11 cellular contexts compared by ENCODE assay signal in genomic region chr13:46615888-46616531, GRCh38.
A peak's percentile ranks its signal among the peaks of the same experiment; 100 is the strongest.
DNase-seq lines count a peak whose midpoint lies in the region; ATAC-seq and TF ChIP-seq lines count a peak whose summit lies in the region.
"Had no signal": no experiment of that assay in that cellular context is flagged by ENCODE, and none has a peak within 500 bp of the region (broad histone marks: within the 10 kb centered on the region; RNA-seq: fewer than 3 reads in every experiment).

No MANE protein-coding gene starts in this region.

- H3K27me3 Mint-ChIP-seq in chondrocyte (ENCODE audit: low read depth): no peaks in the 10 kb centered on the region
- H3K27me3 Mint-ChIP-seq in activated CD8-positive, alpha-beta memory T cell treated with anti-CD3 and anti-CD28 coated beads, Interleukin-2, amount 10 ng/mL, durations not matched to agents 7 days and 5 days: no peaks in the 10 kb centered on the region
- H3K27me3 Mint-ChIP-seq: activated CD4-positive, alpha-beta memory T cell treated with anti-CD3 and anti-CD28 coated beads, Interleukin-2, amount 10 ng/mL, durations not matched to agents 7 days and 5 days; central memory CD8-positive, alpha-beta T cell had no signal

- H3K4me2 ChIP-seq in GM23248 (ENCODE audit: unreplicated experiment): peak overlapping the region; percentile 99

- DNase-seq in GM23248 (peak; percentile 45), chondrocyte (ENCODE audit: low spot score) (no peak), right lobe of liver (no peak)
- no peak for DNase-seq in activated CD8-positive, alpha-beta memory T cell treated with anti-CD3 and anti-CD28 coated beads, Interleukin-2, amount 10 ng/mL, durations not matched to agents 7 days and 5 days
- DNase-seq: activated CD4-positive, alpha-beta memory T cell treated with anti-CD3 and anti-CD28 coated beads, Interleukin-2, amount 10 ng/mL, durations not matched to agents 7 days and 5 days; RPMI8226 had no signal

- H3K27me3 ChIP-seq in GM23248 (replicated peaks; ENCODE audit: insufficient read depth) (no peaks in the 10 kb centered on the region), right lobe of liver (no peaks in the 10 kb centered on the region), stomach smooth muscle (ENCODE audit: control insufficient read depth in 1 of 2, insufficient read depth in 2 of 2, low read length in 2 of 2) (no peaks in the 10 kb centered on the region)

- H3K79me2 ChIP-seq in GM23248 (ENCODE audit: insufficient read depth): peaks cover 90% of the 10 kb centered on the region

- H3K27ac Mint-ChIP-seq in chondrocyte (ENCODE audit: unreplicated experiment): peak overlapping the region; percentile 37
- H3K27ac Mint-ChIP-seq in activated CD8-positive, alpha-beta memory T cell treated with anti-CD3 and anti-CD28 coated beads, Interleukin-2, amount 10 ng/mL, durations not matched to agents 7 days and 5 days: no peak overlapping the region
- H3K27ac Mint-ChIP-seq: activated CD4-positive, alpha-beta memory T cell treated with anti-CD3 and anti-CD28 coated beads, Interleukin-2, amount 10 ng/mL, durations not matched to agents 7 days and 5 days had no signal

- ATAC-seq in right lobe of liver (peak; percentile 49 to 68 (median 58)), HG03280 (IDR thresholded peaks at IDR 0.05; ENCODE audit: unreplicated experiment) (no peak), GM19035 (IDR thresholded peaks at IDR 0.05; ENCODE audit: unreplicated experiment) (no peak), HG02798 (IDR thresholded peaks at IDR 0.05; ENCODE audit: poor library complexity, unreplicated experiment) (no peak)
- no peak for ATAC-seq in activated CD8-positive, alpha-beta memory T cell treated with anti-CD3 and anti-CD28 coated beads, Interleukin-2, amount 10 ng/mL, durations not matched to agents 7 days and 5 days

- 35 to 36% methylated on average over 8 of the region's 8 CpGs for WGBS in GM23248 (ENCODE audit: low coverage in 1 of 2, low lambda C conversion rate in 2 of 2, missing lambda C conversion rate in 2 of 2), 2 experiments
- 35% methylated on average over 8 of the region's 8 CpGs for WGBS in right lobe of liver (ENCODE audit: insufficient coverage, low coverage, low lambda C conversion rate, missing lambda C conversion rate)

- intact Hi-C loops in right lobe of liver (cut with DNase I): no loop called here

- no peak for TF ChIP-seq CTCF in chondrocyte (IDR thresholded peaks at IDR 0.05)
- TF ChIP-seq CTCF in right lobe of liver (IDR thresholded peaks at IDR 0.05): no peak

- in situ Hi-C loops in GM23248 (cut with MboI): no loop called here

- H3K9ac ChIP-seq in GM23248 (peak overlapping the region; percentile 71), stomach smooth muscle (ENCODE audit: low read length in 2 of 2) (peak overlapping the region; percentile 49 to 63)

- no peaks in the 10 kb centered on the region for H3K36me3 Mint-ChIP-seq in chondrocyte (ENCODE audit: low read depth)
- no peaks in the 10 kb centered on the region for H3K36me3 Mint-ChIP-seq in activated CD8-positive, alpha-beta memory T cell treated with anti-CD3 and anti-CD28 coated beads, Interleukin-2, amount 10 ng/mL, durations not matched to agents 7 days and 5 days

- no peaks in the 10 kb centered on the region for H3F3A ChIP-seq in GM23248 (ENCODE audit: insufficient read depth)

- peaks cover 51% of the 10 kb centered on the region for H3K4me1 Mint-ChIP-seq in chondrocyte (ENCODE audit: low read depth)
- H3K4me1 Mint-ChIP-seq in activated CD8-positive, alpha-beta memory T cell treated with anti-CD3 and anti-CD28 coated beads, Interleukin-2, amount 10 ng/mL, durations not matched to agents 7 days and 5 days: peaks cover 14% of the 10 kb centered on the region

- H3K9me3 Mint-ChIP-seq in chondrocyte (ENCODE audit: low read depth): no peaks in the 10 kb centered on the region
- no peaks in the 10 kb centered on the region for H3K9me3 Mint-ChIP-seq in activated CD8-positive, alpha-beta memory T cell treated with anti-CD3 and anti-CD28 coated beads, Interleukin-2, amount 10 ng/mL, durations not matched to agents 7 days and 5 days (ENCODE audit: low read depth)
- H3K9me3 Mint-ChIP-seq: activated CD4-positive, alpha-beta memory T cell treated with anti-CD3 and anti-CD28 coated beads, Interleukin-2, amount 10 ng/mL, durations not matched to agents 7 days and 5 days; central memory CD8-positive, alpha-beta T cell had no signal

- CTCF ChIA-PET in activated CD8-positive, alpha-beta memory T cell treated with anti-CD3 and anti-CD28 coated beads, Interleukin-2, amount 10 ng/mL, durations not matched to agents 7 days and 5 days (lab: Charles Lee): no interaction called here

- H4K20me1 ChIP-seq in GM23248 (ENCODE audit: insufficient read depth): no peaks in the 10 kb centered on the region; the same call in 1 of the 2 replicates

- no peaks in the 10 kb centered on the region for H3K9me2 ChIP-seq in GM23248 (ENCODE audit: insufficient read depth)

- H3K36me3 ChIP-seq in GM23248 (ENCODE audit: low read depth) (no peaks in the 10 kb centered on the region), right lobe of liver (no peaks in the 10 kb centered on the region), stomach smooth muscle (ENCODE audit: control insufficient read depth in 2 of 2, insufficient read depth in 2 of 2, low read length in 2 of 2) (no peaks in the 10 kb centered on the region)

- H3K9me3 ChIP-seq in GM23248 (ENCODE audit: low read depth) (no peaks in the 10 kb centered on the region), right lobe of liver (no peaks in the 10 kb centered on the region), stomach smooth muscle (ENCODE audit: control insufficient read depth in 2 of 2, low read length in 2 of 2) (no peaks in the 10 kb centered on the region)

- TF ChIP-seq POLR2A in right lobe of liver (IDR thresholded peaks at IDR 0.05): no peak

- H3K4me1 ChIP-seq in GM23248 (ENCODE audit: insufficient read depth) (0 out of 2 replicates have a peak, but pooled peaks cover 12% of the 10 kb centered on the region), right lobe of liver (peaks cover 0 to 22% (median 0%) of the 10 kb centered on the region in 4 donors), stomach smooth muscle (ENCODE audit: control insufficient read depth, insufficient read depth, low read length) (peaks cover 35% of the 10 kb centered on the region)

- peak overlapping the region; percentile 75 for H2AFZ ChIP-seq in GM23248

- H3K27ac ChIP-seq in GM23248 (peak overlapping the region; percentile 58), right lobe of liver (peak overlapping the region; percentile 19 to 64 (median 36)), stomach smooth muscle (ENCODE audit: low read length) (peak overlapping the region; percentile 82)

- no peak overlapping the region for H3K4me3 Mint-ChIP-seq in chondrocyte (ENCODE audit: unreplicated experiment)
- H3K4me3 Mint-ChIP-seq in activated CD8-positive, alpha-beta memory T cell treated with anti-CD3 and anti-CD28 coated beads, Interleukin-2, amount 10 ng/mL, durations not matched to agents 7 days and 5 days: no peak overlapping the region
- H3K4me3 Mint-ChIP-seq: activated CD4-positive, alpha-beta memory T cell treated with anti-CD3 and anti-CD28 coated beads, Interleukin-2, amount 10 ng/mL, durations not matched to agents 7 days and 5 days; central memory CD8-positive, alpha-beta T cell had no signal

- H3K4me3 ChIP-seq in GM23248 (peak overlapping the region; percentile 74), right lobe of liver (no peak overlapping the region), stomach smooth muscle (ENCODE audit: low read length in 2 of 2) (peak overlapping the region; percentile 59 to 64)

Comparison
In these comparisons a context has a peak if more than half of its experiments do, and no peak if none do; other contexts are left out.
1. H3K4me3 ChIP-seq: peak in GM23248 (single experiment) and stomach smooth muscle (2 of 2); none in right lobe of liver (0 of 3).
2. ATAC-seq: peak in right lobe of liver (4 of 4); none in HG03280 (single experiment), GM19035 (single experiment), HG02798 (single experiment) and activated CD8-positive, alpha-beta memory T cell treated with anti-CD3 and anti-CD28 coated beads, Interleukin-2, amount 10 ng/mL, durations not matched to agents 7 days and 5 days (single experiment).
3. Peak in every context shown above with its lines, with median percentiles within 50 percentile points of each other: H3K27ac ChIP-seq.